In genomic region chr1:76154213-76154956, GRCh38 we compare ENCODE assay signal across 8 cellular contexts.
A peak's percentile ranks its signal among the peaks of the same experiment; 100 is the strongest.
DNase-seq lines count a peak whose midpoint lies in the region; ATAC-seq and TF ChIP-seq lines count a peak whose summit lies in the region.

No MANE protein-coding gene starts in this region.

- H3K4me1 Mint-ChIP-seq in effector memory CD8-positive, alpha-beta T cell (ENCODE audit: low read depth in 2 of 2), result peaks cover 6 to 13% of the 10 kb centered on the region in 2 donors
- H3K4me1 Mint-ChIP-seq in mesothelial cell of epicardium, result peaks cover 36% of the 10 kb centered on the region

- peak overlapping the region; percentile 86 to 92 for H3K27ac Mint-ChIP-seq in effector memory CD8-positive, alpha-beta T cell
- peak overlapping the region; percentile 74 for H3K27ac Mint-ChIP-seq in mesothelial cell of epicardium

- peak; percentile 93 for ATAC-seq in GM19463 (IDR thresholded peaks at IDR 0.05; ENCODE audit: unreplicated experiment)
- peak; percentile 91 for ATAC-seq in HG03575 (IDR thresholded peaks at IDR 0.05; ENCODE audit: extremely low read depth, insufficient number of reproducible peaks, low FRiP score, unreplicated experiment)
- ATAC-seq in effector memory CD8-positive, alpha-beta T cell (replicated peaks), result peak; percentile 93

- peaks cover 13 to 25% of the 10 kb centered on the region in 2 donors for H3K27me3 Mint-ChIP-seq in effector memory CD8-positive, alpha-beta T cell
- H3K27me3 Mint-ChIP-seq in mesothelial cell of epicardium (ENCODE audit: low read depth), result no peaks in the 10 kb centered on the region

- no peaks in the 10 kb centered on the region for H3K36me3 Mint-ChIP-seq in effector memory CD8-positive, alpha-beta T cell (ENCODE audit: insufficient read depth)
- H3K36me3 Mint-ChIP-seq in mesothelial cell of epicardium, result no peaks in the 10 kb centered on the region

- DNase-seq in CMK (ENCODE audit: low read depth), result peak; percentile 38
- DNase-seq in NCI-H748 treated with DMSO at 0.1 percent for 48 hours (lab: John Stamatoyannopoulos, UW), result peak; percentile 92
- DNase-seq in activated CD8-positive, alpha-beta memory T cell treated with anti-CD3 and anti-CD28 coated beads for 1 hour (ENCODE audit: extremely low read depth in 1 of 2, low read depth in 1 of 2), result peak; percentile 30 to 69
- DNase-seq in effector memory CD8-positive, alpha-beta T cell, result peak; percentile 62 to 77 (median 69)
- peak; percentile 51 to 85 for DNase-seq in mesothelial cell of epicardium (ENCODE audit: low spot score in 2 of 2, unreplicated experiment in 2 of 2)
- peak; percentile 63 for DNase-seq in stimulated activated CD8-positive, alpha-beta memory T cell treated with anti-CD3 and anti-CD28 coated beads, Interleukin-15, amount 100 ng/mL, for 24 hours (ENCODE audit: low read depth)

- TF ChIP-seq CTCF in mesothelial cell of epicardium (IDR thresholded peaks at IDR 0.05; ENCODE audit: unreplicated experiment), result peak; percentile 94

- peak overlapping the region; percentile 81 for H3K4me3 Mint-ChIP-seq in effector memory CD8-positive, alpha-beta T cell
- H3K4me3 Mint-ChIP-seq in mesothelial cell of epicardium, result peak overlapping the region; percentile 30

- no peaks in the 10 kb centered on the region for H3K9me3 Mint-ChIP-seq in effector memory CD8-positive, alpha-beta T cell
- H3K9me3 Mint-ChIP-seq in mesothelial cell of epicardium, result no peaks in the 10 kb centered on the region

Comparison
In these comparisons a context has a peak if more than half of its experiments do, and no peak if none do; other contexts are left out.
1. Peak in every context shown above with its lines: DNase-seq and ATAC-seq.
2. DNase-seq: peak in every context shown above with its lines; median percentile 92 in NCI-H748 treated with DMSO at 0.1 percent for 48 hours; 69 in effector memory CD8-positive, alpha-beta T cell; 68 in mesothelial cell of epicardium; 63 in stimulated activated CD8-positive, alpha-beta memory T cell treated with anti-CD3 and anti-CD28 coated beads, Interleukin-15, amount 100 ng/mL, for 24 hours; 50 in activated CD8-positive, alpha-beta memory T cell treated with anti-CD3 and anti-CD28 coated beads for 1 hour; 38 in CMK.